8 cellular contexts compared by ENCODE assay signal in genomic region chr19:13842294-13843103, GRCh38. TPM values are rescaled to one million over a fixed set of nuclear protein-coding genes. Genes with fewer than 3 reads are reported as not detected.
A peak's percentile ranks its signal among the peaks of the same experiment; 100 is the strongest.
DNase-seq lines count a peak whose midpoint lies in the region; ATAC-seq, FAIRE-seq and TF ChIP-seq lines count a peak whose summit lies in the region.

No MANE protein-coding gene starts in this region.

- peak overlapping the region; percentile 92 for H3K4me2 ChIP-seq in HepG2 (ENCODE audit: low read depth, low read length)

- FAIRE-seq in HepG2 (lab: Jason Lieb, UNC), result no peak

- H3K36me3 ChIP-seq in HepG2 (replicated peaks in 1 of 2; ENCODE audit: control insufficient read depth in 1 of 2, insufficient read depth in 2 of 2, low read length in 2 of 2), result no peaks in the 10 kb centered on the region

- H3K79me2 ChIP-seq in HepG2 (ENCODE audit: insufficient read depth, low read length), result peaks cover 24% of the 10 kb centered on the region

- intact Hi-C loops in HepG2 (cut with micrococcal nuclease; ENCODE audit: unreplicated experiment), result no loop called here

- peak; percentile 5 for ATAC-seq in HepG2

- 3% methylated on average over 12 of the region's 95 CpGs for WGBS in HepG2 (ENCODE audit: low lambda C conversion rate)

- TF ChIP-seq RAD21 in HepG2 (CRISPR knock-in tag; IDR thresholded peaks at IDR 0.05), result 0 out of 2 replicates have a peak, but pooled peaks have one; percentile 50

- no peaks in the 10 kb centered on the region for H3K9me3 ChIP-seq in HepG2 (ENCODE audit: low read length)

- TF ChIP-seq EP300 in HepG2 (IDR thresholded peaks at IDR 0.05; ENCODE audit: low read depth in 2 of 2, low read length in 2 of 2) (no peak), HepG2 (CRISPR knock-in tag; IDR thresholded peaks at IDR 0.05; ENCODE audit: borderline replicate concordance) (no peak)

- no peaks in the 10 kb centered on the region for H3K27me3 ChIP-seq in HepG2 (ENCODE audit: control insufficient read depth in 1 of 2, insufficient read depth in 2 of 2, low read length in 2 of 2)

- peak in 1 of 2 experiments; percentile 43; a peak in 2 of 4 replicates for TF ChIP-seq POLR2A in HepG2 (IDR thresholded peaks at IDR 0.05; ENCODE audit: insufficient read depth in 1 of 2, low read depth in 2 of 2, low read length in 2 of 2)

- peak overlapping the region; percentile 96 for H3K9ac ChIP-seq in HepG2 (ENCODE audit: insufficient read depth, low read depth, low read length)

- peak overlapping the region; percentile 71 for H3K27ac ChIP-seq in HepG2 (ENCODE audit: extremely low read length, insufficient read depth, low read length)

- H4K20me1 ChIP-seq in HepG2 (ENCODE audit: insufficient read depth, low read length), result no peaks in the 10 kb centered on the region

- no peak overlapping the region for H2AFZ ChIP-seq in HepG2 (ENCODE audit: low read length)

- POLR2A ChIA-PET in HepG2 (lab: Yijun Ruan, JAX), result no interaction called here

- H3K4me1 ChIP-seq in HepG2 (ENCODE audit: insufficient read depth, low read length), result peaks cover 77% of the 10 kb centered on the region

- H3K4me3 ChIP-seq in GM12865 (ENCODE audit: low read depth, low read length), result peak overlapping the region; percentile 66
- H3K4me3 ChIP-seq in HepG2 (replicated peaks in 1 of 3; ENCODE audit: insufficient read depth in 1 of 3, low read depth in 2 of 3, low read length in 3 of 3), result peak overlapping the region; percentile 63 to 90 (median 85)

- CTCF ChIA-PET in HepG2 (lab: Yijun Ruan, JAX; ENCODE audit: low intra/inter-chr PET ratio, low total read pairs), result no interaction called here

- no peak for TF ChIP-seq CTCF in GM12865 (IDR thresholded peaks at IDR 0.05; ENCODE audit: insufficient read depth, low read depth, low read length, missing control alignments)
- peak; percentile 66 for TF ChIP-seq CTCF in HepG2 (CRISPR knock-in tag; IDR thresholded peaks at IDR 0.05)

- DNase-seq in GM12865 (ENCODE audit: low read depth), result peak; percentile 86
- peak; percentile 37 to 57 for DNase-seq in Kasumi-1 (lab: John Stamatoyannopoulos, UW)
- peak; percentile 63 to 75 for DNase-seq in activated CD4-positive, alpha-beta T cell treated with anti-CD3 and anti-CD28 coated beads for 4 hours
- peak; percentile 83 for DNase-seq in dermis blood vessel endothelial cell
- DNase-seq in HepG2 (ENCODE audit: low spot score), result no peak
- DNase-seq in stimulated activated CD8-positive, alpha-beta memory T cell treated with anti-CD3 and anti-CD28 coated beads, Interleukin-4, amount 100 ng/mL, for 24 hours (ENCODE audit: low read depth), result peak; percentile 67
- no peak for DNase-seq in NCI-H526 treated with DMSO at 0.1 percent for 48 hours (lab: John Stamatoyannopoulos, UW)
- no peak for DNase-seq in G401 (ENCODE audit: low spot score)

- no TSS peak for BruUV-seq in HepG2 (replicated peaks; lab: Mats Ljungman, UMichigan)

- in situ Hi-C loops in HepG2 (cut with HindIII; ENCODE audit: extremely low pct_ligation_motif_present, low pct_unique_long_range_greater_than_20kb), result no loop called here
- in situ Hi-C loops in G401 (cut with HindIII; ENCODE audit: low sequenced_read_pairs), result no loop called here

TF ChIP-seq in HepG2, 621 proteins besides CTCF, POLR2A, EP300 and RAD21 (continues in another document):
- TF ChIP-seq PRMT3 (CRISPR knock-in tag; IDR thresholded peaks at IDR 0.05; ENCODE audit: borderline replicate concordance, low read depth) (peak; percentile 56; the same call in 1 of the 2 replicates), DRAP1 (CRISPR knock-in tag; IDR thresholded peaks at IDR 0.05) (peak; percentile 66), RFX5 (IDR thresholded peaks at IDR 0.05; ENCODE audit: low read depth, low read length) (no peak), RAD51 (IDR thresholded peaks at IDR 0.05; ENCODE audit: borderline replicate concordance) (no peak), TAF1 (CRISPR knock-in tag; IDR thresholded peaks at IDR 0.05) (peak; percentile 21; the same call in 1 of the 2 replicates), YY1 (IDR thresholded peaks at IDR 0.05; ENCODE audit: insufficient read depth, insufficient replicate concordance, low read depth, low read length) (peak; percentile 51), HOXA3 (CRISPR knock-in tag; IDR thresholded peaks at IDR 0.05) (peak; percentile 62), ZNF792 (CRISPR knock-in tag; IDR thresholded peaks at IDR 0.05) (0 out of 2 replicates have a peak, but pooled peaks have one; percentile 15), RBFOX2 (IDR thresholded peaks at IDR 0.05; ENCODE audit: low read depth, low read length) (peak; percentile 79), SAP130 (CRISPR knock-in tag; IDR thresholded peaks at IDR 0.05; ENCODE audit: low read depth) (peak; percentile 52; the same call in 1 of the 2 replicates), GFI1 (CRISPR knock-in tag; IDR thresholded peaks at IDR 0.05; ENCODE audit: borderline replicate concordance) (no peak), ZBTB2 (CRISPR knock-in tag; IDR thresholded peaks at IDR 0.05; ENCODE audit: low read depth) (0 out of 2 replicates have a peak, but pooled peaks have one; percentile 23)

RNA-seq across cellular contexts. Expression of gene NANOS3, which starts 34.4 kb away (rescaled TPM):
- total RNA-seq in dermis blood vessel endothelial cell (not detected in 2 replicates), HepG2 (2016; rRNA removed; fragmentation: Illumina TruSeq; extraction: Trizol) (not detected in 2 replicates)
- total RNA-seq in HepG2 (2016; cell fraction: cytosol; rRNA removed; fragmentation: Illumina TruSeq; extraction: Trizol; ENCODE audit: low read depth), result not detected in 2 replicates
- not detected in 2 replicates for total RNA-seq in HepG2 (2016; cell fraction: insoluble cytoplasmic fraction; rRNA removed; fragmentation: Illumina TruSeq; extraction: Trizol)
- total RNA-seq in HepG2 (2016; cell fraction: membrane; rRNA removed; fragmentation: Illumina TruSeq; extraction: Trizol), result not detected in 2 replicates
- not detected in 2 replicates for total RNA-seq in HepG2 (2016; cell fraction: nucleus; rRNA removed; fragmentation: Illumina TruSeq; extraction: Trizol)
- 0.21 TPM in 1 of 2 replicates, not detected in the other for polyA plus RNA-seq in HepG2 (2011; rRNA removed)
- not detected in 2 replicates for polyA plus RNA-seq in HepG2 (2011; cell fraction: cytosol; rRNA removed)
- polyA plus RNA-seq in HepG2 (2011; cell fraction: nucleus; rRNA removed), result 1.1 and 1.8 TPM in 2 replicates
- 1.1 TPM in 1 of 2 replicates, not detected in the other for polyA plus RNA-seq in HepG2 (2012)
- not detected in 2 replicates for polyA plus RNA-seq in HepG2 (2016; cell fraction: cytosol; fragmentation: Illumina TruSeq; extraction: Trizol; ENCODE audit: low read depth)
- polyA plus RNA-seq in HepG2 (2016; cell fraction: insoluble cytoplasmic fraction; fragmentation: Illumina TruSeq; extraction: Trizol; ENCODE audit: low read depth), result not detected in 2 replicates
- not detected in 2 replicates for polyA plus RNA-seq in HepG2 (2016; cell fraction: membrane; fragmentation: Illumina TruSeq; extraction: Trizol; ENCODE audit: low read depth)
- not detected in 2 replicates for polyA plus RNA-seq in HepG2 (2016; cell fraction: nucleus; fragmentation: Illumina TruSeq; extraction: Trizol; ENCODE audit: insufficient read depth, low read depth)
- not detected in 2 replicates for polyA minus RNA-seq in HepG2 (2011; rRNA and poly(A)+ RNA removed; ENCODE audit: low replicate concordance)
- polyA minus RNA-seq in HepG2 (2011; cell fraction: cytosol; rRNA and poly(A)+ RNA removed), result not detected in 2 replicates
- polyA minus RNA-seq in HepG2 (2011; cell fraction: nucleus; rRNA and poly(A)+ RNA removed), result not detected in 2 replicates
- 3.0 and 6.3 TPM in 2 replicates for total RNA-seq in G401 (2014; rRNA removed; shearing (Covaris generic))

RNA-seq across cellular contexts. Expression of gene ZSWIM4, which starts 47.3 kb away (rescaled TPM):
- total RNA-seq in dermis blood vessel endothelial cell (23.7 and 26.0 TPM in 2 replicates), HepG2 (2016; rRNA removed; fragmentation: Illumina TruSeq; extraction: Trizol) (0.27 and 0.33 TPM in 2 replicates)
- 0.10 and 0.35 TPM in 2 replicates for total RNA-seq in HepG2 (2016; cell fraction: cytosol; rRNA removed; fragmentation: Illumina TruSeq; extraction: Trizol; ENCODE audit: low read depth)
- 0.22 and 0.28 TPM in 2 replicates for total RNA-seq in HepG2 (2016; cell fraction: insoluble cytoplasmic fraction; rRNA removed; fragmentation: Illumina TruSeq; extraction: Trizol)
- 0.09 and 0.14 TPM in 2 replicates for total RNA-seq in HepG2 (2016; cell fraction: membrane; rRNA removed; fragmentation: Illumina TruSeq; extraction: Trizol)
- 0.28 and 0.37 TPM in 2 replicates for total RNA-seq in HepG2 (2016; cell fraction: nucleus; rRNA removed; fragmentation: Illumina TruSeq; extraction: Trizol)
- polyA plus RNA-seq in HepG2 (2011; rRNA removed), result 0.86 and 1.8 TPM in 2 replicates
- 0.91 and 1.2 TPM in 2 replicates for polyA plus RNA-seq in HepG2 (2011; cell fraction: cytosol; rRNA removed)
- 3.4 and 3.5 TPM in 2 replicates for polyA plus RNA-seq in HepG2 (2011; cell fraction: nucleus; rRNA removed)
- polyA plus RNA-seq in HepG2 (2012), result 1.5 and 2.1 TPM in 2 replicates
- polyA plus RNA-seq in HepG2 (2016; cell fraction: cytosol; fragmentation: Illumina TruSeq; extraction: Trizol; ENCODE audit: low read depth), result 0.02 TPM in 1 of 2 replicates, not detected in the other
- 0.38 and 0.45 TPM in 2 replicates for polyA plus RNA-seq in HepG2 (2016; cell fraction: insoluble cytoplasmic fraction; fragmentation: Illumina TruSeq; extraction: Trizol; ENCODE audit: low read depth)
- polyA plus RNA-seq in HepG2 (2016; cell fraction: membrane; fragmentation: Illumina TruSeq; extraction: Trizol; ENCODE audit: low read depth), result 0.14 and 0.20 TPM in 2 replicates
- polyA plus RNA-seq in HepG2 (2016; cell fraction: nucleus; fragmentation: Illumina TruSeq; extraction: Trizol; ENCODE audit: insufficient read depth, low read depth), result 0.48 and 0.55 TPM in 2 replicates
- 1.7 and 5.3 TPM in 2 replicates for polyA minus RNA-seq in HepG2 (2011; rRNA and poly(A)+ RNA removed; ENCODE audit: low replicate concordance)
- polyA minus RNA-seq in HepG2 (2011; cell fraction: cytosol; rRNA and poly(A)+ RNA removed), result 2.5 and 2.7 TPM in 2 replicates
- 2.1 and 2.4 TPM in 2 replicates for polyA minus RNA-seq in HepG2 (2011; cell fraction: nucleus; rRNA and poly(A)+ RNA removed)
- total RNA-seq in G401 (2014; rRNA removed; shearing (Covaris generic)), result 5.2 and 8.1 TPM in 2 replicates

Comparison
In these comparisons a context has a peak if more than half of its experiments do, and no peak if none do; other contexts are left out.
1. DNase-seq: peak in GM12865 (single experiment), Kasumi-1 (2 of 2), activated CD4-positive, alpha-beta T cell treated with anti-CD3 and anti-CD28 coated beads for 4 hours (2 of 2), dermis blood vessel endothelial cell (single experiment) and stimulated activated CD8-positive, alpha-beta memory T cell treated with anti-CD3 and anti-CD28 coated beads, Interleukin-4, amount 100 ng/mL, for 24 hours (single experiment); none in HepG2 (single experiment), NCI-H526 treated with DMSO at 0.1 percent for 48 hours (single experiment) and G401 (single experiment).